ENCODE assay signal across 1 cellular context in genomic region chr7:106568680-106569499, GRCh38.
A peak's percentile ranks its signal among the peaks of the same experiment; 100 is the strongest.
TF ChIP-seq lines count a peak whose summit lies in the region.

No MANE protein-coding gene starts in this region.

TF ChIP-seq in HEK293, 187 proteins besides CTCF, POLR2A, EP300 and RAD21 (continued from another document):
- TF ChIP-seq KLF7 (tag by site-specific recombination; IDR thresholded peaks at IDR 0.05; ENCODE audit: borderline replicate concordance) (no peak), ZNF324 (tag by site-specific recombination; IDR thresholded peaks at IDR 0.05) (peak; percentile 92), ZNF548 (tag by site-specific recombination; IDR thresholded peaks at IDR 0.05) (no peak), MYNN (tag by site-specific recombination; IDR thresholded peaks at IDR 0.05; ENCODE audit: borderline replicate concordance) (no peak)
